Comparison of ENCODE assay signal across 9 cellular contexts in genomic region chr5:72452515-72453259, GRCh38. TPM values are rescaled to one million over a fixed set of nuclear protein-coding genes. Genes with fewer than 3 reads are reported as not detected.
DNase-seq lines count a peak whose midpoint lies in the region; ATAC-seq and TF ChIP-seq lines count a peak whose summit lies in the region.
"Had no signal": no experiment of that assay in that cellular context is flagged by ENCODE, and none has a peak within 500 bp of the region (broad histone marks: within the 10 kb centered on the region; RNA-seq: fewer than 3 reads in every experiment).

No MANE protein-coding gene starts in this region.

- peak overlapping the region in 1 of 3 donors; percentile 46 for H3K4me3 ChIP-seq in breast epithelium
- H3K4me3 ChIP-seq in tibial nerve: no peak overlapping the region

- intact Hi-C loops in breast epithelium (cut with DNase I; ENCODE audit: low total_unique reads): no loop called here

- peak; percentile 13 for ATAC-seq in HG02885 (IDR thresholded peaks at IDR 0.05; ENCODE audit: poor library complexity, unreplicated experiment)

- no peak for TF ChIP-seq CTCF in breast epithelium (IDR thresholded peaks at IDR 0.05)
- TF ChIP-seq CTCF in tibial nerve (IDR thresholded peaks at IDR 0.05): no peak

- H3K4me1 ChIP-seq in breast epithelium (peaks cover 9 to 26% of the 10 kb centered on the region in 2 donors), tibial nerve (peaks cover 0 to 61% (median 33%) of the 10 kb centered on the region in 4 donors)

- H3K27me3 ChIP-seq in breast epithelium: no peaks in the 10 kb centered on the region
- no peaks in the 10 kb centered on the region for H3K27me3 ChIP-seq in tibial nerve

- TF ChIP-seq POLR2A in breast epithelium (IDR thresholded peaks at IDR 0.05): no peak
- no peak for TF ChIP-seq POLR2A in tibial nerve (IDR thresholded peaks at IDR 0.05)

- WGBS in tibial nerve, 2 donors: 24 to 26% methylated on average over 9 of the region's 9 CpGs

- no peaks in the 10 kb centered on the region for H3K36me3 ChIP-seq in breast epithelium
- no peaks in the 10 kb centered on the region for H3K36me3 ChIP-seq in tibial nerve

- peak; percentile 38 to 72 for TF ChIP-seq EP300 in tibial nerve (IDR thresholded peaks at IDR 0.05)

- H3K27ac ChIP-seq in breast epithelium (peak overlapping the region; percentile 95 to 99), tibial nerve (peak overlapping the region; percentile 75 to 94 (median 84))

- H3K9me3 ChIP-seq in breast epithelium: no peaks in the 10 kb centered on the region
- H3K9me3 ChIP-seq in tibial nerve: no peaks in the 10 kb centered on the region

- peak in 1 of 2 donors; percentile 75 for DNase-seq in breast epithelium (ENCODE audit: low spot score in 2 of 2)
- DNase-seq in left kidney (ENCODE audit: low read depth, low spot score): peak; percentile 59
- peak; percentile 52 to 84 for DNase-seq in tibial nerve (ENCODE audit: low spot score in 2 of 2)
- no peak for DNase-seq in GF-D8 (lab: John Stamatoyannopoulos, UW)
- no peak for DNase-seq in activated T-cell treated with anti-CD3 and anti-CD28 coated beads for 4 hours
- no peak for DNase-seq in stimulated activated CD4-positive, alpha-beta T cell treated with anti-CD3 and anti-CD28 coated beads, Interleukin-4, amount 100 ng/mL, for 4 hours
- no peak for DNase-seq in activated CD8-positive, alpha-beta memory T cell treated with anti-CD3 and anti-CD28 coated beads for 24 hours
- DNase-seq: NCI-H1092 treated with DMSO at 0.1 percent for 48 hours had no signal

RNA-seq across cellular contexts. Expression of gene ZNF366, which starts 54.5 kb away (rescaled TPM):
- total RNA-seq in breast epithelium (1 to 10 TPM; 1.9 to 5.2 (median 2.6) TPM), tibial nerve (10 to 100 TPM in 1 of 4 donors, 1 to 10 TPM in 3; 3.3 to 10.6 (median 5.2) TPM)

Comparison
In these comparisons a context has a peak if more than half of its experiments do, and no peak if none do; other contexts are left out.
1. DNase-seq: peak in left kidney (single experiment) and tibial nerve (2 of 2); none in GF-D8 (single experiment), activated T-cell treated with anti-CD3 and anti-CD28 coated beads for 4 hours (single experiment), stimulated activated CD4-positive, alpha-beta T cell treated with anti-CD3 and anti-CD28 coated beads, Interleukin-4, amount 100 ng/mL, for 4 hours (0 of 2) and activated CD8-positive, alpha-beta memory T cell treated with anti-CD3 and anti-CD28 coated beads for 24 hours (single experiment).